Comparison of ENCODE assay signal across 22 cellular contexts in genomic region chr3:194257916-194258668, GRCh38.
DNase-seq lines count a peak whose midpoint lies in the region; ATAC-seq, FAIRE-seq and TF ChIP-seq lines count a peak whose summit lies in the region.
"Had no signal": no experiment of that assay in that cellular context is flagged by ENCODE, and none has a peak within 500 bp of the region (broad histone marks: within the 10 kb centered on the region; RNA-seq: fewer than 3 reads in every experiment).

No MANE protein-coding gene starts in this region.

- H3K4me2 ChIP-seq in K562 (ENCODE audit: insufficient read depth, low read length) (no peak overlapping the region), mammary epithelial cell (ENCODE audit: insufficient read depth, low read depth, low read length) (no peak overlapping the region)

- no peak overlapping the region for H2AFZ ChIP-seq in K562 (ENCODE audit: low read depth, low read length)
- H2AFZ ChIP-seq in mammary epithelial cell (ENCODE audit: low read depth, low read length) = no peak overlapping the region

- H3K27ac ChIP-seq in right atrium auricular region = no peak overlapping the region
- no peak overlapping the region for H3K27ac ChIP-seq in left ventricle myocardium inferior (replicated peaks)
- H3K27ac ChIP-seq in K562 (ENCODE audit: extremely low read depth, low read depth, low read length) = no peak overlapping the region
- no peak overlapping the region for H3K27ac ChIP-seq in mammary epithelial cell (ENCODE audit: insufficient read depth, low read depth, low read length)
- H3K27ac ChIP-seq: C4-2B, HL-60, SK-N-MC had no signal

- no peak for TF ChIP-seq RAD21 in K562 (CRISPR knock-in tag; conservative IDR thresholded peaks at IDR 0.05 in 1 of 2, IDR thresholded peaks at IDR 0.05 in 1 of 2)

- H3K79me2 ChIP-seq in K562 (ENCODE audit: control insufficient read depth, insufficient read depth, low read length) (no peaks in the 10 kb centered on the region), mammary epithelial cell (ENCODE audit: insufficient read depth, low read length) (no peaks in the 10 kb centered on the region)

- TF ChIP-seq POLR2A in K562 (conservative IDR thresholded peaks at IDR 0.05) = no peak

- peaks cover 5 to 8% of the 10 kb centered on the region in 2 donors for H3K9me3 ChIP-seq in right atrium auricular region
- peaks cover 10% of the 10 kb centered on the region for H3K9me3 ChIP-seq in left ventricle myocardium inferior (replicated peaks)
- peaks cover 8% of the 10 kb centered on the region for H3K9me3 ChIP-seq in K562 (replicated peaks; ENCODE audit: control insufficient read depth, insufficient read depth, low read depth, low read length)
- H3K9me3 ChIP-seq in mammary epithelial cell (replicated peaks; ENCODE audit: insufficient read depth, low read length) = peaks cover 2% of the 10 kb centered on the region

- H3K36me3 ChIP-seq in right atrium auricular region (no peaks in the 10 kb centered on the region), left ventricle myocardium inferior (no peaks in the 10 kb centered on the region), K562 (ENCODE audit: control insufficient read depth, insufficient read depth, low read length) (no peaks in the 10 kb centered on the region), mammary epithelial cell (ENCODE audit: insufficient read depth, low read length) (no peaks in the 10 kb centered on the region)

- BruUV-seq in K562 (replicated peaks; lab: Mats Ljungman, UMichigan) (no TSS peak), mammary epithelial cell (replicated peaks; lab: Mats Ljungman, UMichigan) (no TSS peak)

- no peak for TF ChIP-seq EP300 in K562 (IDR thresholded peaks at IDR 0.05; ENCODE audit: low read length)

- CTCF ChIA-PET in K562 (lab: Yijun Ruan, JAX; ENCODE audit: low intra/inter-chr PET ratio) (no interaction called here), mammary epithelial cell (lab: Charles Lee; ENCODE audit: low non-redundant PET) (no interaction called here)

- FAIRE-seq in K562 (lab: Jason Lieb, UNC) = no peak
- FAIRE-seq: GM18507, RCC 7860 had no signal

- 69% methylated on average over 1 of the region's 1 CpG for WGBS in K562 (ENCODE audit: insufficient coverage, low coverage, missing lambda C conversion rate)
- 0% methylated on average over 1 of the region's 1 CpG for WGBS in mammary epithelial cell (ENCODE audit: low coverage, missing lambda C conversion rate)

- no peak overlapping the region for H3K9ac ChIP-seq in K562 (ENCODE audit: insufficient read depth in 1 of 2, low read depth in 2 of 2, low read length in 2 of 2)
- H3K9ac ChIP-seq in mammary epithelial cell (ENCODE audit: insufficient read depth, low read length) = no peak overlapping the region

- intact Hi-C loops in left ventricle myocardium inferior (cut with micrococcal nuclease) = no loop called here
- intact Hi-C loops in K562 (cut with micrococcal nuclease) = loop anchor here (2.0 to 5.0 kb wide), 3 partner anchors 89 to 471 kb away; no protein-coding TSS in a partner anchor
- intact Hi-C loops in mammary epithelial cell (cut with micrococcal nuclease) = no loop called here

- dilution Hi-C loops in mammary epithelial cell (cut with HindIII; ENCODE audit: low sequenced_read_pairs) = no loop called here

- no peaks in the 10 kb centered on the region for H3K9me1 ChIP-seq in K562 (ENCODE audit: control insufficient read depth, insufficient read depth, low read length)

- H3K4me1 ChIP-seq in right atrium auricular region (peaks cover 0 to 11% of the 10 kb centered on the region in 2 donors), left ventricle myocardium inferior (peaks cover 12% of the 10 kb centered on the region), K562 (replicated peaks in 1 of 2; ENCODE audit: control insufficient read depth in 2 of 2, insufficient read depth in 2 of 2, low read length in 2 of 2) (peaks cover 30 to 41% of the 10 kb centered on the region in 2 experiments), mammary epithelial cell (ENCODE audit: insufficient read depth, low read length) (no peaks in the 10 kb centered on the region)

- in situ Hi-C loops in K562 (cut with MboI) = no loop called here
- in situ Hi-C loops in mammary epithelial cell (cut with MboI; ENCODE audit: low sequenced_read_pairs in 2 of 2) = no loop called here

- H3K4me3 ChIP-seq in right atrium auricular region (no peak overlapping the region), left ventricle myocardium inferior (no peak overlapping the region), K562 (no peak overlapping the region), mammary epithelial cell (replicated peaks in 1 of 3; ENCODE audit: insufficient read depth in 1 of 3, low read depth in 2 of 3, low read length in 3 of 3) (no peak overlapping the region)
- H3K4me3 ChIP-seq: SK-N-MC had no signal

- H4K20me1 ChIP-seq in K562 (replicated peaks; ENCODE audit: control insufficient read depth, insufficient read depth, low read length) (no peaks in the 10 kb centered on the region), mammary epithelial cell (ENCODE audit: insufficient read depth, low read length) (no peaks in the 10 kb centered on the region)

- ATAC-seq in K562 = no peak
- ATAC-seq in left lobe of liver = no peak
- ATAC-seq in HG03196 (IDR thresholded peaks at IDR 0.05; ENCODE audit: unreplicated experiment) = no peak

- POLR2A ChIA-PET in K562 (lab: Yijun Ruan, JAX) = interaction anchor here (0.6 to 1.3 kb wide), 5 partner anchors 8 to 180 kb away, joined by 3 to 5 read pairs (median 3); no protein-coding TSS in a partner anchor

- H3K27me3 ChIP-seq in right atrium auricular region (no peaks in the 10 kb centered on the region), left ventricle myocardium inferior (ENCODE audit: low read depth) (no peaks in the 10 kb centered on the region), K562 (ENCODE audit: control insufficient read depth in 2 of 2, insufficient read depth in 2 of 2, low read length in 2 of 2) (no peaks in the 10 kb centered on the region; a peak in 1 of 5 replicates), mammary epithelial cell (ENCODE audit: insufficient read depth, low read length) (peaks cover 1% of the 10 kb centered on the region)

- no peak for TF ChIP-seq CTCF in right atrium auricular region (IDR thresholded peaks at IDR 0.05)
- TF ChIP-seq CTCF in left ventricle myocardium inferior (IDR thresholded peaks at IDR 0.05; ENCODE audit: borderline replicate concordance) = no peak
- no peak for TF ChIP-seq CTCF in K562 (IDR thresholded peaks at IDR 0.05 in 2 of 3, conservative IDR thresholded peaks at IDR 0.05 in 1 of 3; ENCODE audit: insufficient read depth in 2 of 3, low read depth in 1 of 3, low read length in 3 of 3)
- TF ChIP-seq CTCF in mammary epithelial cell (conservative IDR thresholded peaks at IDR 0.05 in 1 of 2, IDR thresholded peaks at IDR 0.05 in 1 of 2; ENCODE audit: extremely low read depth in 1 of 2, insufficient read depth in 1 of 2, low read depth in 1 of 2, low read length in 2 of 2) = no peak

- peak; percentile 43 for DNase-seq in right atrium auricular region (ENCODE audit: low spot score)
- DNase-seq in left ventricle myocardium inferior = no peak
- no peak for DNase-seq in K562 (ENCODE audit: extremely low read depth in 1 of 4, low spot score in 3 of 4)
- DNase-seq in left lobe of liver (ENCODE audit: low spot score) = peak; percentile 7
- DNase-seq in ureter (ENCODE audit: low spot score) = peak; percentile 9
- DNase-seq in mammary epithelial cell = no peak
- no peak for DNase-seq in NCI-H82 (lab: John Stamatoyannopoulos, UW)
- DNase-seq: DMS153, H7, NCI-H1048, NCI-H1417, NCI-H1694, NCI-H2081, NCI-H2227 treated with DMSO at 0.1 percent for 48 hours, NCI-H526 treated with DMSO at 0.1 percent for 48 hours, SIG-M5 had no signal

TF ChIP-seq in K562, 482 proteins besides CTCF, POLR2A, EP300 and RAD21 (continues in another document):
- TF ChIP-seq SMAD2 (IDR thresholded peaks at IDR 0.05; ENCODE audit: low read depth, low read length) (no peak), TRIM28 (IDR thresholded peaks at IDR 0.05) (peak; percentile 78; the same call in 1 of the 2 replicates), ILF3 (IDR thresholded peaks at IDR 0.05; ENCODE audit: borderline replicate concordance) (no peak), NR2C1 (IDR thresholded peaks at IDR 0.05) (no peak), NR2C1 (tag; IDR thresholded peaks at IDR 0.05) (no peak), HDAC1 (IDR thresholded peaks at IDR 0.05) (no peak), ZC3H4 (CRISPR knock-in tag; IDR thresholded peaks at IDR 0.05; ENCODE audit: borderline replicate concordance) (no peak), ZNF696 (CRISPR knock-in tag; conservative IDR thresholded peaks at IDR 0.05) (no peak), HMGN3 (IDR thresholded peaks at IDR 0.05; ENCODE audit: borderline replicate concordance, extremely low read depth, insufficient read length, low read depth, low read length) (no peak)

Comparison
In these comparisons a context has a peak if more than half of its experiments do, and no peak if none do; other contexts are left out.
1. DNase-seq: peak in right atrium auricular region (single experiment), left lobe of liver (single experiment) and ureter (single experiment); none in left ventricle myocardium inferior (single experiment), K562 (0 of 4), mammary epithelial cell (single experiment) and NCI-H82 (single experiment).